ENCODE assay signal across 23 cellular contexts in the genomic region with DNA sequence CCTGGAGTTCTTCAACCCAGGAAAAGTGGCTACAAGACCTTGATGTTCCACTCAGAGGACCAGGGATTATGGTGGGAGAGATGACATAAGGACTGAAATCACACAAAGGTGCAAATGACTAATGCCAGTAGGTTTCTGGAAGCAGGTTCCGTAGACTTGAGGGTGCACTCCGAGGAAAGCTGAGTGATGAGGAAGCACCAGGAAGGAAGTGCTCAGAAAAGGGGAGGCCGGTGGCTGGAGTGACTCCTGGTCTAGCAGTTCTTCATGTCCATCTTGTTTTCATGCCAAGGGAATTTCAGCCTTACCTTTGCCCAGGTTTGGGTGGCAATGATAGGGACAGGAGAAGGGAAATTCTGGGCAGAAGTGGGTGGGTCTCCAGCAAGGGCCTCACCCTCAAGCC.
DNase-seq lines count a peak whose midpoint lies in the region; ATAC-seq and TF ChIP-seq lines count a peak whose summit lies in the region.
"Had no signal": no experiment of that assay in that cellular context is flagged by ENCODE, and none has a peak within 500 bp of the region (broad histone marks: within the 10 kb centered on the region; RNA-seq: fewer than 3 reads in every experiment).

No MANE protein-coding gene starts in this region.

- no peaks in the 10 kb centered on the region for H3K4me1 Mint-ChIP-seq in osteocyte (ENCODE audit: unreplicated experiment)
- H3K4me1 Mint-ChIP-seq: CD14-positive monocyte; CD4-positive, alpha-beta memory T cell; CD4-positive, CD25-positive, alpha-beta regulatory T cell; CD8-positive, alpha-beta memory T cell had no signal

- no peaks in the 10 kb centered on the region for H3K36me3 Mint-ChIP-seq in osteocyte (ENCODE audit: unreplicated experiment)
- H3K36me3 Mint-ChIP-seq: CD14-positive monocyte; CD4-positive, alpha-beta memory T cell; CD4-positive, CD25-positive, alpha-beta regulatory T cell; CD8-positive, alpha-beta memory T cell had no signal

- no peak for TF ChIP-seq CTCF in osteocyte (IDR thresholded peaks at IDR 0.05)

- ATAC-seq in esophagus mucosa (peak; percentile 48), GM18861 (IDR thresholded peaks at IDR 0.05; ENCODE audit: unreplicated experiment) (no peak), HG03354 (IDR thresholded peaks at IDR 0.05; ENCODE audit: poor library complexity, severe bottlenecking, unreplicated experiment) (no peak)
- ATAC-seq: GM12878 had no signal

- no peak overlapping the region for H3K27ac Mint-ChIP-seq in osteocyte (ENCODE audit: unreplicated experiment)
- H3K27ac Mint-ChIP-seq: CD4-positive, alpha-beta memory T cell had no signal

- H3K4me3 Mint-ChIP-seq in osteocyte (ENCODE audit: unreplicated experiment) = no peak overlapping the region
- H3K4me3 Mint-ChIP-seq: CD14-positive monocyte; CD4-positive, alpha-beta memory T cell; CD4-positive, CD25-positive, alpha-beta regulatory T cell; CD8-positive, alpha-beta memory T cell had no signal

- H3K27me3 Mint-ChIP-seq in osteocyte (ENCODE audit: unreplicated experiment) = peaks cover 22% of the 10 kb centered on the region
- H3K27me3 Mint-ChIP-seq: CD4-positive, alpha-beta memory T cell; CD8-positive, alpha-beta memory T cell had no signal

- DNase-seq in islet precursor cell = peak; percentile 22
- peak; percentile 48 for DNase-seq in osteocyte (ENCODE audit: extremely low spot score, unreplicated experiment)
- no peak for DNase-seq in NCI-H1436 (lab: John Stamatoyannopoulos, UW)
- DNase-seq: 8988T; ACHN; BE2C; C1 segment of cervical spinal cord; CD4-positive, alpha-beta memory T cell; CD4-positive, CD25-positive, alpha-beta regulatory T cell; CD8-positive, alpha-beta memory T cell; COR-L47; DMS 273 treated with DMSO at 0.1 percent for 48 hours; DMS153; DMS53; DMS79; DND-41; EL; GDM1 had no signal

- peaks cover 4% of the 10 kb centered on the region for H3K9me3 Mint-ChIP-seq in osteocyte (ENCODE audit: unreplicated experiment)
